In genomic region chr1:225428879-225429455, GRCh38 we compare ENCODE assay signal across 7 cellular contexts.
DNase-seq lines count a peak whose midpoint lies in the region; ATAC-seq and TF ChIP-seq lines count a peak whose summit lies in the region.

No MANE protein-coding gene starts in this region.

- in situ Hi-C loops in brain microvascular endothelial cell (cut with HindIII; ENCODE audit: low pct_ligation_motif_present, low sequenced_read_pairs), result no loop called here

- H3K9me3 ChIP-seq in muscle layer of colon (ENCODE audit: low read length), result no peaks in the 10 kb centered on the region

- H3K27me3 ChIP-seq in brain microvascular endothelial cell (replicated peaks) (no peaks in the 10 kb centered on the region), muscle layer of colon (ENCODE audit: control insufficient read depth in 1 of 2, insufficient read depth in 2 of 2, low read length in 2 of 2) (no peaks in the 10 kb centered on the region)

- no peak for DNase-seq in LNCaP clone FGC (ENCODE audit: low read depth)
- no peak for DNase-seq in brain microvascular endothelial cell
- no peak for DNase-seq in NCI-H2107 treated with DMSO at 0.1 percent for 48 hours (lab: John Stamatoyannopoulos, UW; ENCODE audit: unreplicated experiment)
- no peak for DNase-seq in T-helper 9 cell

- ATAC-seq in GM19351 (IDR thresholded peaks at IDR 0.05; ENCODE audit: unreplicated experiment) (peak; percentile 11), HG03139 (IDR thresholded peaks at IDR 0.05; ENCODE audit: unreplicated experiment) (no peak)

- H3K27ac ChIP-seq in brain microvascular endothelial cell (peak overlapping the region; percentile 61), muscle layer of colon (ENCODE audit: low read depth, low read length) (peak overlapping the region; percentile 86)

- H3K36me3 ChIP-seq in brain microvascular endothelial cell (replicated peaks) (no peaks in the 10 kb centered on the region), muscle layer of colon (ENCODE audit: insufficient read depth, low read length) (no peaks in the 10 kb centered on the region)

- H3K4me1 ChIP-seq in muscle layer of colon (ENCODE audit: insufficient read depth, low read length), result peaks cover 33% of the 10 kb centered on the region

- TF ChIP-seq CTCF in LNCaP clone FGC (IDR thresholded peaks at IDR 0.05; ENCODE audit: control insufficient read depth, extremely low read depth, insufficient read depth) (no peak), brain microvascular endothelial cell (IDR thresholded peaks at IDR 0.05; ENCODE audit: low read depth, low read length, missing control alignments) (no peak)

- H3K9ac ChIP-seq in muscle layer of colon (ENCODE audit: low read length), result peak overlapping the region; percentile 51

- H3K4me3 ChIP-seq in LNCaP clone FGC (ENCODE audit: low read depth, low read length) (peak overlapping the region; percentile 82), brain microvascular endothelial cell (ENCODE audit: low read depth, low read length) (peak overlapping the region; percentile 83), muscle layer of colon (ENCODE audit: low read depth in 1 of 2, low read length in 2 of 2) (peak overlapping the region; percentile 69 to 84)
